13 cellular contexts compared by ENCODE assay signal in genomic region chr11:117560786-117561530, GRCh38.
"Had no signal": no experiment of that assay in that cellular context is flagged by ENCODE, and none has a peak within 500 bp of the region (broad histone marks: within the 10 kb centered on the region; RNA-seq: fewer than 3 reads in every experiment).

No MANE protein-coding gene starts in this region.

- H3K4me1 ChIP-seq: esophagus muscularis mucosa, right atrium auricular region, tibial nerve had no signal

- H3K4me3 ChIP-seq: dorsolateral prefrontal cortex, esophagus muscularis mucosa, right atrium auricular region, tibial nerve had no signal

- H3K27ac ChIP-seq: esophagus muscularis mucosa, neutrophil, right atrium auricular region, tibial nerve had no signal

- H3K27me3 ChIP-seq: dorsolateral prefrontal cortex, right atrium auricular region had no signal

- ATAC-seq: activated CD8-positive, alpha-beta memory T cell treated with anti-CD3 and anti-CD28 coated beads, Interleukin-2, amount 10 ng/mL, durations not matched to agents 7 days and 5 days; naive thymus-derived CD8-positive, alpha-beta T cell had no signal

- H3K36me3 ChIP-seq: esophagus muscularis mucosa, neutrophil, right atrium auricular region, tibial nerve had no signal

- DNase-seq: activated CD4-positive, alpha-beta T cell treated with anti-CD3 and anti-CD28 coated beads for 1 hour; activated CD4-positive, alpha-beta T cell treated with anti-CD3 and anti-CD28 coated beads, Interleukin-2, amount 50 U/mL, for 48 hours; activated CD8-positive, alpha-beta memory T cell treated with anti-CD3 and anti-CD28 coated beads, Interleukin-2, amount 10 ng/mL, durations not matched to agents 7 days and 5 days; activated effector memory CD4-positive, alpha-beta T cell treated with Interleukin-2 at 50 U/mL for 16 hours; activated T-cell treated with anti-CD3 and anti-CD28 coated beads, Interleukin-2, amount 50 U/mL, for 24 hours; amygdala; naive thymus-derived CD8-positive, alpha-beta T cell; small intestine had no signal

- H3K9me3 ChIP-seq: esophagus muscularis mucosa, neutrophil, right atrium auricular region, tibial nerve had no signal
